In the genomic region with DNA sequence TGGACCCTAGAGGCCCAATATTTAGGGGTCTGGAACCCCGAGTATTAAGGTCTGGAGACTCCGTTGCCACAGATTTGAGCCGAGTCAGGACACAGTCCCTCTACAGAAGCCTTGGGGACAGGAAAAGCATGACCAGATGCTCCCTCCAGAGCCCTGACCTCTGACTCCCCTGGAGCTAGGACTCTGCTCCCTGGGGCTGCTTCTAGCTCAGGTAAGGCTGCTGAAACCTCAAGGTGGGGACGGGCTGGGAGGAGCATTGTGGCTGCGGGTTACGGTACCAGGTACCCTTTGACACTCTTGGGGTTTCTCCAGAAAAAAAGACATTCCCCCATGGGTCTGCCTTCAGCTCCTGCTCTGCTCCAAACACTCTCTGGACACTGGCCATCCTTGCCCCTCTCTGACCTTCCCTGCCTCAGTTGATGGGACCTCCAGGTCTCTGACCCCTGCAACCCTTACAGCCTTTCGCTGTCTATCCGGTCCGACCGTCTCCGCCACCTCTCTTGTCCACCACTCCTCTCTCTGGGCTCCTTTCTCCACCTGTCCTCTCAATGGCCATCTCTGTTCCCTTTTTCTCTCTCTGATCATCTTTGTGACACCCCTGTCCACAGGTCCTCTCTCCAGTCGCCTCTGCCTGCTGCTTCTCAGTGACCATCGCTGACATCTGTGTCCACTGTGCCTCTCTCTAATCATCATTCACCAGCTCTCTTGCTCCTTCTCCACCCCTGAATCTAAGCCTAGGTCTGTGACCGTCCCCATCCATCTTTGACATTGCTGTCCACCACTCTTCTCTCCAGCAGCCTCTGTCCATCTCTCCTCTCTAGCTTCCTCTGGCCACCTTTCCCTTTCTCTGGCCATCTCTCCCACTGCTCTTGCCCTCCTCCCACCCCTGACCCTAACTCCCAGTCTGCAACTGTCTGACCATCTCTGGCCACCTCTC, we compare ENCODE assay signal across 8 cellular contexts. TPM values are rescaled to one million over a fixed set of nuclear protein-coding genes. Genes with fewer than 3 reads are reported as not detected.
DNase-seq lines count a peak whose midpoint lies in the region; ATAC-seq lines count a peak whose summit lies in the region.

No MANE protein-coding gene starts in this region.

- DNase-seq in DMS53 (lab: John Stamatoyannopoulos, UW) (peak; percentile 51), DMS53 treated with DMSO at 0.1 percent for 48 hours (lab: John Stamatoyannopoulos, UW; ENCODE audit: unreplicated experiment) (no peak), MV-4-11 (lab: John Stamatoyannopoulos, UW) (no peak)
- DNase-seq in activated T-helper 1 cell treated with anti-CD3 and anti-CD28 coated beads, Interleukin-12 subunit alpha, Interleukin-12 subunit beta, Interleukin-2, Interleukin-4 antibody, amounts not matched to agents 30 ng/mL and 10 ng/mL and 1 ng/mL, durations not matched to agents 14 hours and 24 hours and 36 hours (ENCODE audit: low spot score), result no peak
- no peak for DNase-seq in stimulated activated naive CD8-positive, alpha-beta T cell treated with anti-CD3 and anti-CD28 coated beads, Interleukin-15, Interleukin-2, amounts not matched to agents 100 U/mL and 50 U/mL, for 24 hours

- intact Hi-C loops in activated T-helper 1 cell treated with anti-CD3 and anti-CD28 coated beads, Interleukin-12 subunit alpha, Interleukin-12 subunit beta, Interleukin-2, Interleukin-4 antibody, amounts not matched to agents 30 ng/mL and 10 ng/mL and 1 ng/mL, durations not matched to agents 14 hours and 24 hours and 36 hours (cut with micrococcal nuclease), result no loop called here

- H3K27me3 ChIP-seq in iPS-20b (ENCODE audit: insufficient read depth, low read length), result no peaks in the 10 kb centered on the region

- peaks cover 3% of the 10 kb centered on the region; the same call in 1 of the 2 replicates for H3K36me3 ChIP-seq in iPS-20b (ENCODE audit: insufficient read depth, low read depth, low read length)

- peak overlapping the region; percentile 91 for H3K4me3 ChIP-seq in iPS-20b (ENCODE audit: low read length)

- no peaks in the 10 kb centered on the region for H3K27me3 Mint-ChIP-seq in activated T-helper 1 cell treated with anti-CD3 and anti-CD28 coated beads, Interleukin-12 subunit alpha, Interleukin-12 subunit beta, Interleukin-2, Interleukin-4 antibody, amounts not matched to agents 30 ng/mL and 10 ng/mL and 1 ng/mL, durations not matched to agents 14 hours and 24 hours and 36 hours (ENCODE audit: insufficient read depth)

- peak overlapping the region; percentile 81 for H3K4me3 Mint-ChIP-seq in activated T-helper 1 cell treated with anti-CD3 and anti-CD28 coated beads, Interleukin-12 subunit alpha, Interleukin-12 subunit beta, Interleukin-2, Interleukin-4 antibody, amounts not matched to agents 30 ng/mL and 10 ng/mL and 1 ng/mL, durations not matched to agents 14 hours and 24 hours and 36 hours

- peaks cover 4% of the 10 kb centered on the region; the same call in 1 of the 2 replicates for H3K4me1 ChIP-seq in iPS-20b (ENCODE audit: insufficient read depth, low read length)

- H3K9me3 Mint-ChIP-seq in activated T-helper 1 cell treated with anti-CD3 and anti-CD28 coated beads, Interleukin-12 subunit alpha, Interleukin-12 subunit beta, Interleukin-2, Interleukin-4 antibody, amounts not matched to agents 30 ng/mL and 10 ng/mL and 1 ng/mL, durations not matched to agents 14 hours and 24 hours and 36 hours, result no peaks in the 10 kb centered on the region

- no peak overlapping the region for H3K27ac ChIP-seq in iPS-20b (ENCODE audit: low read length)

- peak; percentile 26 for ATAC-seq in stimulated activated naive CD8-positive, alpha-beta T cell treated with anti-CD3 and anti-CD28 coated beads, Interleukin-15, Interleukin-2, amounts not matched to agents 100 U/mL and 50 U/mL, for 24 hours
- no peak for ATAC-seq in GM18868 (IDR thresholded peaks at IDR 0.05; ENCODE audit: unreplicated experiment)
- ATAC-seq in GM21381 (IDR thresholded peaks at IDR 0.05; ENCODE audit: unreplicated experiment), result no peak

- peak overlapping the region; percentile 11 for H3K27ac Mint-ChIP-seq in activated T-helper 1 cell treated with anti-CD3 and anti-CD28 coated beads, Interleukin-12 subunit alpha, Interleukin-12 subunit beta, Interleukin-2, Interleukin-4 antibody, amounts not matched to agents 30 ng/mL and 10 ng/mL and 1 ng/mL, durations not matched to agents 14 hours and 24 hours and 36 hours

- H3K4me1 Mint-ChIP-seq in activated T-helper 1 cell treated with anti-CD3 and anti-CD28 coated beads, Interleukin-12 subunit alpha, Interleukin-12 subunit beta, Interleukin-2, Interleukin-4 antibody, amounts not matched to agents 30 ng/mL and 10 ng/mL and 1 ng/mL, durations not matched to agents 14 hours and 24 hours and 36 hours (ENCODE audit: low read depth), result peaks cover 23% of the 10 kb centered on the region

- peaks cover 5% of the 10 kb centered on the region for H3K36me3 Mint-ChIP-seq in activated T-helper 1 cell treated with anti-CD3 and anti-CD28 coated beads, Interleukin-12 subunit alpha, Interleukin-12 subunit beta, Interleukin-2, Interleukin-4 antibody, amounts not matched to agents 30 ng/mL and 10 ng/mL and 1 ng/mL, durations not matched to agents 14 hours and 24 hours and 36 hours (ENCODE audit: low read depth)

- H3K9me3 ChIP-seq in iPS-20b (ENCODE audit: insufficient read depth, low read depth, low read length), result no peaks in the 10 kb centered on the region

- peak overlapping the region; percentile 83; the same call in 1 of the 2 replicates for H3K9ac ChIP-seq in iPS-20b (ENCODE audit: low read depth, low read length)

RNA-seq across cellular contexts. Expression of a gene that starts 1.4 kb away (rescaled TPM):
- 11.6 and 13.6 TPM in 2 replicates for total RNA-seq in activated T-helper 1 cell treated with anti-CD3 and anti-CD28 coated beads, Interleukin-12 subunit alpha, Interleukin-12 subunit beta, Interleukin-2, Interleukin-4 antibody, amounts not matched to agents 30 ng/mL and 10 ng/mL and 1 ng/mL, durations not matched to agents 14 hours and 24 hours and 36 hours

RNA-seq across cellular contexts. Expression of a gene that starts 29.5 kb away (rescaled TPM):
- total RNA-seq in activated T-helper 1 cell treated with anti-CD3 and anti-CD28 coated beads, Interleukin-12 subunit alpha, Interleukin-12 subunit beta, Interleukin-2, Interleukin-4 antibody, amounts not matched to agents 30 ng/mL and 10 ng/mL and 1 ng/mL, durations not matched to agents 14 hours and 24 hours and 36 hours, result not detected in 2 replicates

RNA-seq across cellular contexts. Expression of a gene that starts 35.3 kb away (rescaled TPM):
- total RNA-seq in activated T-helper 1 cell treated with anti-CD3 and anti-CD28 coated beads, Interleukin-12 subunit alpha, Interleukin-12 subunit beta, Interleukin-2, Interleukin-4 antibody, amounts not matched to agents 30 ng/mL and 10 ng/mL and 1 ng/mL, durations not matched to agents 14 hours and 24 hours and 36 hours, result 58.5 and 62.2 TPM in 2 replicates

RNA-seq across cellular contexts. Expression of a gene that starts 37.3 kb away (rescaled TPM):
- 163 and 164 TPM in 2 replicates for total RNA-seq in activated T-helper 1 cell treated with anti-CD3 and anti-CD28 coated beads, Interleukin-12 subunit alpha, Interleukin-12 subunit beta, Interleukin-2, Interleukin-4 antibody, amounts not matched to agents 30 ng/mL and 10 ng/mL and 1 ng/mL, durations not matched to agents 14 hours and 24 hours and 36 hours

RNA-seq across cellular contexts. Expression of a gene that starts 57.4 kb away (rescaled TPM):
- 21.2 and 24.5 TPM in 2 replicates for total RNA-seq in activated T-helper 1 cell treated with anti-CD3 and anti-CD28 coated beads, Interleukin-12 subunit alpha, Interleukin-12 subunit beta, Interleukin-2, Interleukin-4 antibody, amounts not matched to agents 30 ng/mL and 10 ng/mL and 1 ng/mL, durations not matched to agents 14 hours and 24 hours and 36 hours
